ENCODE assay signal across 1 cellular context in genomic region chr6:16319813-16320532, GRCh38.
TF ChIP-seq lines count a peak whose summit lies in the region.

No MANE protein-coding gene starts in this region.

TF ChIP-seq in GM12878, 131 proteins besides CTCF, POLR2A, EP300 and RAD21 (continued from another document):
- TF ChIP-seq WRNIP1 (IDR thresholded peaks at IDR 0.05; ENCODE audit: borderline replicate concordance, low read depth, low read length) (no peak), NFYA (IDR thresholded peaks at IDR 0.05; ENCODE audit: borderline replicate concordance, low read depth, low read length) (no peak), EED (IDR thresholded peaks at IDR 0.05; ENCODE audit: low read depth) (no peak), ZZZ3 (IDR thresholded peaks at IDR 0.05; ENCODE audit: control insufficient read depth, insufficient read length, low read depth) (no peak), HDGF (IDR thresholded peaks at IDR 0.05) (no peak), BCL11A (IDR thresholded peaks at IDR 0.05; ENCODE audit: low read depth, low read length) (no peak), CUX1 (IDR thresholded peaks at IDR 0.05; ENCODE audit: insufficient replicate concordance, low read depth, low read length) (no peak), USF2 (IDR thresholded peaks at IDR 0.05; ENCODE audit: borderline replicate concordance, low read depth, low read length) (no peak), CREM (IDR thresholded peaks at IDR 0.05; ENCODE audit: low read depth) (peak; percentile 20; the same call in 1 of the 2 replicates), GATAD2B (conservative IDR thresholded peaks at IDR 0.05; ENCODE audit: low read depth) (no peak), TBL1XR1 (IDR thresholded peaks at IDR 0.05; ENCODE audit: low read depth, low read length) (peak; percentile 41; the same call in 1 of the 2 replicates), CBX3 (IDR thresholded peaks at IDR 0.05; ENCODE audit: borderline replicate concordance, low read depth) (no peak), TARDBP (IDR thresholded peaks at IDR 0.05; ENCODE audit: borderline replicate concordance) (no peak), MEF2A (IDR thresholded peaks at IDR 0.05; ENCODE audit: insufficient read depth, low read depth, low read length) (peak; percentile 89), SP1 (IDR thresholded peaks at IDR 0.05; ENCODE audit: low read depth, low read length) (no peak), ZNF207 (IDR thresholded peaks at IDR 0.05; ENCODE audit: borderline replicate concordance) (no peak), MTA3 (IDR thresholded peaks at IDR 0.05; ENCODE audit: borderline replicate concordance, low read length) (no peak), PAX8 (IDR thresholded peaks at IDR 0.05) (no peak), RAD51 (IDR thresholded peaks at IDR 0.05) (no peak)
- TF ChIP-seq, protein P1, sequence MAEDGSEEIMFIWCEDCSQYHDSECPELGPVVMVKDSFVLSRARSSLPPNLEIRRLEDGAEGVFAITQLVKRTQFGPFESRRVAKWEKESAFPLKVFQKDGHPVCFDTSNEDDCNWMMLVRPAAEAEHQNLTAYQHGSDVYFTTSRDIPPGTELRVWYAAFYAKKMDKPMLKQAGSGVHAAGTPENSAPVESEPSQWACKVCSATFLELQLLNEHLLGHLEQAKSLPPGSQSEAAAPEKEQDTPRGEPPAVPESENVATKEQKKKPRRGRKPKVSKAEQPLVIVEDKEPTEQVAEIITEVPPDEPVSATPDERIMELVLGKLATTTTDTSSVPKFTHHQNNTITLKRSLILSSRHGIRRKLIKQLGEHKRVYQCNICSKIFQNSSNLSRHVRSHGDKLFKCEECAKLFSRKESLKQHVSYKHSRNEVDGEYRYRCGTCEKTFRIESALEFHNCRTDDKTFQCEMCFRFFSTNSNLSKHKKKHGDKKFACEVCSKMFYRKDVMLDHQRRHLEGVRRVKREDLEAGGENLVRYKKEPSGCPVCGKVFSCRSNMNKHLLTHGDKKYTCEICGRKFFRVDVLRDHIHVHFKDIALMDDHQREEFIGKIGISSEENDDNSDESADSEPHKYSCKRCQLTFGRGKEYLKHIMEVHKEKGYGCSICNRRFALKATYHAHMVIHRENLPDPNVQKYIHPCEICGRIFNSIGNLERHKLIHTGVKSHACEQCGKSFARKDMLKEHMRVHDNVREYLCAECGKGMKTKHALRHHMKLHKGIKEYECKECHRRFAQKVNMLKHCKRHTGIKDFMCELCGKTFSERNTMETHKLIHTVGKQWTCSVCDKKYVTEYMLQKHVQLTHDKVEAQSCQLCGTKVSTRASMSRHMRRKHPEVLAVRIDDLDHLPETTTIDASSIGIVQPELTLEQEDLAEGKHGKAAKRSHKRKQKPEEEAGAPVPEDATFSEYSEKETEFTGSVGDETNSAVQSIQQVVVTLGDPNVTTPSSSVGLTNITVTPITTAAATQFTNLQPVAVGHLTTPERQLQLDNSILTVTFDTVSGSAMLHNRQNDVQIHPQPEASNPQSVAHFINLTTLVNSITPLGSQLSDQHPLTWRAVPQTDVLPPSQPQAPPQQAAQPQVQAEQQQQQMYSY (CRISPR knock-in tag; IDR thresholded peaks at IDR 0.05): no peak
- TF ChIP-seq, protein P2, sequence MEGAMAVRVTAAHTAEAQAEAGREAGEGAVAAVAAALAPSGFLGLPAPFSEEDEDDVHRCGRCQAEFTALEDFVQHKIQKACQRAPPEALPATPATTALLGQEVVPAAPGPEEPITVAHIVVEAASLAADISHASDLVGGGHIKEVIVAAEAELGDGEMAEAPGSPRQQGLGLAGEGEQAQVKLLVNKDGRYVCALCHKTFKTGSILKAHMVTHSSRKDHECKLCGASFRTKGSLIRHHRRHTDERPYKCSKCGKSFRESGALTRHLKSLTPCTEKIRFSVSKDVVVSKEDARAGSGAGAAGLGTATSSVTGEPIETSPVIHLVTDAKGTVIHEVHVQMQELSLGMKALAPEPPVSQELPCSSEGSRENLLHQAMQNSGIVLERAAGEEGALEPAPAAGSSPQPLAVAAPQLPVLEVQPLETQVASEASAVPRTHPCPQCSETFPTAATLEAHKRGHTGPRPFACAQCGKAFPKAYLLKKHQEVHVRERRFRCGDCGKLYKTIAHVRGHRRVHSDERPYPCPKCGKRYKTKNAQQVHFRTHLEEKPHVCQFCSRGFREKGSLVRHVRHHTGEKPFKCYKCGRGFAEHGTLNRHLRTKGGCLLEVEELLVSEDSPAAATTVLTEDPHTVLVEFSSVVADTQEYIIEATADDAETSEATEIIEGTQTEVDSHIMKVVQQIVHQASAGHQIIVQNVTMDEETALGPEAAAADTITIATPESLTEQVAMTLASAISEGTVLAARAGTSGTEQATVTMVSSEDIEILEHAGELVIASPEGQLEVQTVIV (IDR thresholded peaks at IDR 0.05; ENCODE audit: borderline replicate concordance, partially characterized antibody): no peak
- TF ChIP-seq, protein P3, sequence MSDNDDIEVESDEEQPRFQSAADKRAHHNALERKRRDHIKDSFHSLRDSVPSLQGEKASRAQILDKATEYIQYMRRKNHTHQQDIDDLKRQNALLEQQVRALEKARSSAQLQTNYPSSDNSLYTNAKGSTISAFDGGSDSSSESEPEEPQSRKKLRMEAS (IDR thresholded peaks at IDR 0.05; ENCODE audit: low read depth, low read length): no peak
- TF ChIP-seq, protein P4, sequence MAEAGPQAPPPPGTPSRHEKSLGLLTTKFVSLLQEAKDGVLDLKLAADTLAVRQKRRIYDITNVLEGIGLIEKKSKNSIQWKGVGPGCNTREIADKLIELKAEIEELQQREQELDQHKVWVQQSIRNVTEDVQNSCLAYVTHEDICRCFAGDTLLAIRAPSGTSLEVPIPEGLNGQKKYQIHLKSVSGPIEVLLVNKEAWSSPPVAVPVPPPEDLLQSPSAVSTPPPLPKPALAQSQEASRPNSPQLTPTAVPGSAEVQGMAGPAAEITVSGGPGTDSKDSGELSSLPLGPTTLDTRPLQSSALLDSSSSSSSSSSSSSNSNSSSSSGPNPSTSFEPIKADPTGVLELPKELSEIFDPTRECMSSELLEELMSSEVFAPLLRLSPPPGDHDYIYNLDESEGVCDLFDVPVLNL (IDR thresholded peaks at IDR 0.05; ENCODE audit: low read depth, low read length): no peak
TF ChIP-seq in GM12878: peak in this region for 28.
